Comparison of ENCODE assay signal across 13 cellular contexts in genomic region chr11:118720078-118720477, GRCh38. TPM values are rescaled to one million over a fixed set of nuclear protein-coding genes. Genes with fewer than 3 reads are reported as not detected.
"Had no signal": no experiment of that assay in that cellular context is flagged by ENCODE, and none has a peak within 500 bp of the region (broad histone marks: within the 10 kb centered on the region; RNA-seq: fewer than 3 reads in every experiment).

No MANE protein-coding gene starts in this region.

RNA-seq across cellular contexts. Expression of gene TREH, which starts 40.6 kb away (rescaled TPM):
- total RNA-seq: aorta; cardiac muscle cell; dorsolateral prefrontal cortex; endothelial cell of umbilical vein; fibroblast of lung; fibroblast of villous mesenchyme; gastroesophageal sphincter; naive thymus-derived CD8-positive, alpha-beta T cell; omental fat pad; spleen; suprapubic skin; T-helper 1 cell treated with Interleukin-12 subunit alpha and Interleukin-12 subunit beta and Interleukin-4 antibody, amounts not matched to agents 30 ng/mL and 1 ng/mL, for 36 hours; uterus had no signal
- polyA plus RNA-seq: endothelial cell of umbilical vein; fibroblast of lung; naive thymus-derived CD8-positive, alpha-beta T cell had no signal
